In the genomic region with DNA sequence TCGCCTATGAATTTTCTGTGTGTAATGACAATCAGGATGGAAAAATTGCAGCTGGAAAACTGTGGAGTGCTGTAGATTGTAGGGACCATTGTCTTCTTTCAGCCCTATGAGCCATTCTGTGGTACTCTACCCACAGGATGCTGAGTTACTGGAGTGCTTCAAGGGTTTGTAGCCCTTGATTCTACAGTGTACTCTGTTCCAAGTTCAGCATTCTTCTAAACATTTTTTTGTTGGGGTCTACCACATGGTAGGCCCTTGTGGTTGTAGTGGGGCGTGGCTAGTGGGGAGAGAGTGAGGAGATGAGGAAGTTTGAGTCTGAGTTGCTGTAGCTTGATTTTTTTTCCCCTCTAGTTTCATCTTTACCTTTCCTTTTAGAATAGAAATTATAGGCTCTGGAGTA, we compare ENCODE assay signal across 8 cellular contexts. TPM values are rescaled to one million over a fixed set of nuclear protein-coding genes. Genes with fewer than 3 reads are reported as not detected.
DNase-seq lines count a peak whose midpoint lies in the region; ATAC-seq, FAIRE-seq and TF ChIP-seq lines count a peak whose summit lies in the region.

No MANE protein-coding gene starts in this region.

- peak; percentile 48 for ATAC-seq in HCT116
- no peak for ATAC-seq in Right ventricle myocardium inferior

- intact Hi-C loops in HCT116 (cut with micrococcal nuclease) (loop anchor here (10.0 kb wide), 1 partner anchor 160 kb away; no protein-coding TSS in a partner anchor), Right ventricle myocardium inferior (cut with DNase I) (no loop called here)

- POLR2A ChIA-PET in HCT116 (lab: Charles Lee): interaction anchor here (0.6 to 1.2 kb wide), 3 partner anchors 33 to 286 kb away, joined by 3 read pairs; no protein-coding TSS in a partner anchor

- H3K27me3 ChIP-seq in HCT116 (ENCODE audit: insufficient read depth, low read length): no peaks in the 10 kb centered on the region
- no peaks in the 10 kb centered on the region for H3K27me3 ChIP-seq in OCI-LY1 (ENCODE audit: insufficient read depth, low read length)
- no peaks in the 10 kb centered on the region for H3K27me3 ChIP-seq in brain microvascular endothelial cell (replicated peaks)

- RAD21 ChIA-PET in HCT116 (lab: Charles Lee; ENCODE audit: low non-redundant PET in 1 of 2, low total read pairs in 2 of 2, uncharacterized antibody in 2 of 2, unreplicated experiment in 2 of 2): no interaction called here

- no peak for TF ChIP-seq RAD21 in HCT116 (IDR thresholded peaks at IDR 0.05; ENCODE audit: low read depth)

- H3K79me2 ChIP-seq in HCT116 (ENCODE audit: insufficient read depth, low read length) (peaks cover 81% of the 10 kb centered on the region), OCI-LY1 (ENCODE audit: insufficient read depth, low read length) (peaks cover 15% of the 10 kb centered on the region; the same call in 1 of the 2 replicates)

- peaks cover 6% of the 10 kb centered on the region for H3K4me1 Mint-ChIP-seq in glutamatergic neuron (ENCODE audit: low read depth, unreplicated experiment)

- H3K4me3 Mint-ChIP-seq in glutamatergic neuron (ENCODE audit: unreplicated experiment): no peak overlapping the region

- TF ChIP-seq POLR2A in GM12891 (IDR thresholded peaks at IDR 0.05; ENCODE audit: low read depth, low read length): no peak
- no peak for TF ChIP-seq POLR2A in HCT116 (IDR thresholded peaks at IDR 0.05; ENCODE audit: borderline replicate concordance, extremely low read depth, insufficient read depth, insufficient read length)

- no peaks in the 10 kb centered on the region; the same call in 1 of the 2 replicates for H4K20me1 ChIP-seq in HCT116 (ENCODE audit: insufficient read depth)
- H4K20me1 ChIP-seq in OCI-LY1 (ENCODE audit: insufficient read depth, low read length): no peaks in the 10 kb centered on the region

- no peaks in the 10 kb centered on the region for H3K27me3 Mint-ChIP-seq in glutamatergic neuron (ENCODE audit: unreplicated experiment)

- in situ Hi-C loops in brain microvascular endothelial cell (cut with HindIII; ENCODE audit: low pct_ligation_motif_present, low sequenced_read_pairs): no loop called here

- H2AFZ ChIP-seq in HCT116 (ENCODE audit: low read depth, low read length, poor library complexity, severe bottlenecking) (no peak overlapping the region), OCI-LY1 (ENCODE audit: low read length) (no peak overlapping the region)

- no peaks in the 10 kb centered on the region; the same call in 1 of the 2 replicates for H3F3A ChIP-seq in OCI-LY1 (ENCODE audit: insufficient read depth, low read length)

- no peak overlapping the region for H3K27ac Mint-ChIP-seq in glutamatergic neuron (ENCODE audit: unreplicated experiment)

- H3K9me2 ChIP-seq in HCT116 (ENCODE audit: insufficient read depth) (no peaks in the 10 kb centered on the region), OCI-LY1 (ENCODE audit: low read depth, low read length) (no peaks in the 10 kb centered on the region)

- TF ChIP-seq CTCF in HCT116 (IDR thresholded peaks at IDR 0.05 in 2 of 3, conservative IDR thresholded peaks at IDR 0.05 in 1 of 3; ENCODE audit: borderline replicate concordance in 1 of 3, insufficient read depth in 1 of 3, low read depth in 2 of 3, low read length in 2 of 3) (no peak), OCI-LY1 (IDR thresholded peaks at IDR 0.05; ENCODE audit: low read length) (no peak), brain microvascular endothelial cell (IDR thresholded peaks at IDR 0.05; ENCODE audit: low read depth, low read length, missing control alignments) (no peak), glutamatergic neuron (IDR thresholded peaks at IDR 0.05; ENCODE audit: partially characterized antibody, unreplicated experiment) (no peak)

- H3K4me3 ChIP-seq in HCT116 (replicated peaks in 1 of 2; ENCODE audit: low read depth in 1 of 2, low read length in 2 of 2): peak overlapping the region in 1 of 2 experiments; percentile 40; a peak in 2 of 4 replicates
- H3K4me3 ChIP-seq in OCI-LY1 (ENCODE audit: low read depth, low read length, poor library complexity, severe bottlenecking): peak overlapping the region; percentile 0
- no peak overlapping the region for H3K4me3 ChIP-seq in brain microvascular endothelial cell (ENCODE audit: low read depth, low read length)
- H3K4me3 ChIP-seq in skeletal muscle cell (ENCODE audit: low read depth, low read length): no peak overlapping the region

- peak overlapping the region; percentile 84 for H3K27ac ChIP-seq in HCT116 (ENCODE audit: low read depth, low read length)
- H3K27ac ChIP-seq in OCI-LY1 (ENCODE audit: low read depth, low read length, poor library complexity, severe bottlenecking): peak overlapping the region; percentile 67
- H3K27ac ChIP-seq in brain microvascular endothelial cell: peak overlapping the region; percentile 100

- H3K36me3 ChIP-seq in HCT116 (ENCODE audit: control insufficient read depth in 1 of 2, insufficient read depth in 2 of 2, low read length in 2 of 2) (no peaks in the 10 kb centered on the region), OCI-LY1 (ENCODE audit: insufficient read depth, low read length) (no peaks in the 10 kb centered on the region), brain microvascular endothelial cell (replicated peaks) (no peaks in the 10 kb centered on the region)

- no peaks in the 10 kb centered on the region for H3K36me3 Mint-ChIP-seq in glutamatergic neuron (ENCODE audit: unreplicated experiment)

- H3K4me2 ChIP-seq in HCT116 (ENCODE audit: low read length) (peak overlapping the region; percentile 65), OCI-LY1 (ENCODE audit: low read length) (peak overlapping the region; percentile 19; the same call in 1 of the 2 replicates)

- H3K4me1 ChIP-seq in HCT116 (ENCODE audit: control insufficient read depth in 1 of 2, insufficient read depth in 2 of 2, low read length in 2 of 2): peaks cover 41 to 53% of the 10 kb centered on the region in 2 experiments
- peaks cover 17% of the 10 kb centered on the region for H3K4me1 ChIP-seq in OCI-LY1 (ENCODE audit: insufficient read depth, low read length, severe bottlenecking)

- no peaks in the 10 kb centered on the region for H3K9me3 Mint-ChIP-seq in glutamatergic neuron (ENCODE audit: unreplicated experiment)

- H3K9me3 ChIP-seq in HCT116 (ENCODE audit: control insufficient read depth in 1 of 2, insufficient read depth in 1 of 2, low read depth in 1 of 2, low read length in 2 of 2) (no peaks in the 10 kb centered on the region), OCI-LY1 (ENCODE audit: low read length) (no peaks in the 10 kb centered on the region)

- no peak for FAIRE-seq in GM12891 (lab: Jason Lieb, UNC)

- no TSS peak for BruUV-seq in HCT116 (replicated peaks; lab: Mats Ljungman, UMichigan)

- CTCF ChIA-PET in HCT116 (lab: Charles Lee): interaction anchor here (1.1 kb wide), 1 partner anchor 79 kb away, joined by 4 read pairs; no protein-coding TSS in a partner anchor

- peak; percentile 21 for DNase-seq in GM12891 (ENCODE audit: insufficient read length, low spot score)
- peak; percentile 26 for DNase-seq in HCT116 (ENCODE audit: low read depth, low spot score)
- peak; percentile 93 for DNase-seq in brain microvascular endothelial cell
- DNase-seq in skeletal muscle cell (ENCODE audit: low read depth): peak; percentile 78
- no peak for DNase-seq in glutamatergic neuron
- no peak for DNase-seq in stimulated activated CD4-positive, alpha-beta T cell treated with anti-CD3 and anti-CD28 coated beads, Interleukin-2, amount 100 ng/mL, for 48 hours
- DNase-seq in Right ventricle myocardium inferior (ENCODE audit: missing footprints): no peak

- peak overlapping the region; percentile 58 for H3K9ac ChIP-seq in HCT116 (ENCODE audit: low read length)
- no peak overlapping the region for H3K9ac ChIP-seq in OCI-LY1 (ENCODE audit: low read length)

TF ChIP-seq in GM12891, 5 proteins besides CTCF, POLR2A, EP300 and RAD21:
- TF ChIP-seq POLR2AphosphoS5 (IDR thresholded peaks at IDR 0.05; ENCODE audit: low read depth, low read length) (no peak), POU2F2 (IDR thresholded peaks at IDR 0.05; ENCODE audit: low read depth, low read length) (no peak), TAF1 (IDR thresholded peaks at IDR 0.05; ENCODE audit: low read depth, low read length) (no peak), SPI1 (IDR thresholded peaks at IDR 0.05; ENCODE audit: low read depth, low read length) (no peak), PAX5 (IDR thresholded peaks at IDR 0.05; ENCODE audit: insufficient read depth, low read length, severe bottlenecking) (no peak)
TF ChIP-seq in GM12891: peak in this region for 0.

TF ChIP-seq in HCT116, 20 proteins besides CTCF, POLR2A, EP300 and RAD21 (continues in another document):
- TF ChIP-seq FOSL1 (IDR thresholded peaks at IDR 0.05; ENCODE audit: low read depth): no peak
- TF ChIP-seq, protein P1, sequence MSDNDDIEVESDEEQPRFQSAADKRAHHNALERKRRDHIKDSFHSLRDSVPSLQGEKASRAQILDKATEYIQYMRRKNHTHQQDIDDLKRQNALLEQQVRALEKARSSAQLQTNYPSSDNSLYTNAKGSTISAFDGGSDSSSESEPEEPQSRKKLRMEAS (IDR thresholded peaks at IDR 0.05): no peak
- TF ChIP-seq ZFX (IDR thresholded peaks at IDR 0.05): no peak
- TF ChIP-seq TCF7L2 (IDR thresholded peaks at IDR 0.05; ENCODE audit: borderline replicate concordance, extremely low read depth, insufficient read depth, insufficient read length): no peak
- TF ChIP-seq, protein P2, sequence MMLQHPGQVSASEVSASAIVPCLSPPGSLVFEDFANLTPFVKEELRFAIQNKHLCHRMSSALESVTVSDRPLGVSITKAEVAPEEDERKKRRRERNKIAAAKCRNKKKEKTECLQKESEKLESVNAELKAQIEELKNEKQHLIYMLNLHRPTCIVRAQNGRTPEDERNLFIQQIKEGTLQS (IDR thresholded peaks at IDR 0.05): no peak
- TF ChIP-seq, protein P3, sequence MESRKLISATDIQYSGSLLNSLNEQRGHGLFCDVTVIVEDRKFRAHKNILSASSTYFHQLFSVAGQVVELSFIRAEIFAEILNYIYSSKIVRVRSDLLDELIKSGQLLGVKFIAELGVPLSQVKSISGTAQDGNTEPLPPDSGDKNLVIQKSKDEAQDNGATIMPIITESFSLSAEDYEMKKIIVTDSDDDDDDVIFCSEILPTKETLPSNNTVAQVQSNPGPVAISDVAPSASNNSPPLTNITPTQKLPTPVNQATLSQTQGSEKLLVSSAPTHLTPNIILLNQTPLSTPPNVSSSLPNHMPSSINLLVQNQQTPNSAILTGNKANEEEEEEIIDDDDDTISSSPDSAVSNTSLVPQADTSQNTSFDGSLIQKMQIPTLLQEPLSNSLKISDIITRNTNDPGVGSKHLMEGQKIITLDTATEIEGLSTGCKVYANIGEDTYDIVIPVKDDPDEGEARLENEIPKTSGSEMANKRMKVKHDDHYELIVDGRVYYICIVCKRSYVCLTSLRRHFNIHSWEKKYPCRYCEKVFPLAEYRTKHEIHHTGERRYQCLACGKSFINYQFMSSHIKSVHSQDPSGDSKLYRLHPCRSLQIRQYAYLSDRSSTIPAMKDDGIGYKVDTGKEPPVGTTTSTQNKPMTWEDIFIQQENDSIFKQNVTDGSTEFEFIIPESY (IDR thresholded peaks at IDR 0.05; ENCODE audit: extremely low read depth, insufficient replicate concordance, low read length): no peak
- TF ChIP-seq EZH2 (IDR thresholded peaks at IDR 0.05): no peak

RNA-seq across cellular contexts. Expression of a gene that starts 33.5 kb away (rescaled TPM):
- 4.5 TPM for polyA plus RNA-seq in GM12891 (2012; ENCODE audit: low read depth, missing spikeins)
- total RNA-seq in HCT116 (2021; ENCODE audit: unreplicated experiment): 41.3 TPM
- 5.6 and 7.4 TPM in 2 replicates for polyA plus RNA-seq in HCT116 (2012)
- total RNA-seq in glutamatergic neuron (ENCODE audit: unreplicated experiment): 47.1 TPM
- 17.7 TPM for total RNA-seq in Right ventricle myocardium inferior

Comparison
In these comparisons a context has a peak if more than half of its experiments do, and no peak if none do; other contexts are left out.
1. DNase-seq: peak in GM12891 (single experiment), HCT116 (single experiment), brain microvascular endothelial cell (single experiment) and skeletal muscle cell (single experiment); none in glutamatergic neuron (single experiment), stimulated activated CD4-positive, alpha-beta T cell treated with anti-CD3 and anti-CD28 coated beads, Interleukin-2, amount 100 ng/mL, for 48 hours (0 of 2) and Right ventricle myocardium inferior (single experiment).
2. Peak in every context shown above with its lines, with median percentiles within 50 percentile points of each other: H3K27ac ChIP-seq.